28 cellular contexts compared by ENCODE assay signal in the genomic region with DNA sequence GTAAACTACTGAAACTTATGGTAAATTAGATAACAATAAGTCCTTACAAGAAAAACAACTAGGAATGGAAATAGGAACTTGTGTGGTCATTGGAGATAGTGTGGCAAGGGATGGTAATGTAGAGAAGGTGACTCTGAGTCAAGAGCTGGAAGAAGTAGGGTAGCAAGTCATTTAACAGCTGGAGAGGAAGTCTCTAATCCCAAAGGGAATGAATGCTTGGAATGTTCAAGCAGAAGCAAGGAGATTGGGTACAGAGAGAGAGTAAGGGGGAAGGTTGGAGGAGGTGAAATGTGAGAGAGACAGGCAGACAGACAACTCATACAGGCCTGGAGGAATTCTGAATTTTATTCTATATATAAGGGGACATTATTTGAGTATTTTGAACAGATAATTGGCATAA.
"Had no signal": no experiment of that assay in that cellular context is flagged by ENCODE, and none has a peak within 500 bp of the region (broad histone marks: within the 10 kb centered on the region; RNA-seq: fewer than 3 reads in every experiment).

No MANE protein-coding gene starts in this region.

- H3K9me3 Mint-ChIP-seq: activated B cell treated with CpG ODN at 0.5 μM for 24 hours; activated CD8-positive, alpha-beta T cell treated with anti-CD3 and anti-CD28 coated beads for 36 hours; activated naive CD4-positive, alpha-beta T cell treated with anti-CD3 and anti-CD28 coated beads, Interleukin-2, amount 50 U/mL, for 24 hours; activated naive CD8-positive, alpha-beta T cell treated with anti-CD3 and anti-CD28 coated beads, Interleukin-2, amount 50 U/mL, for 24 hours; activated T-cell treated with anti-CD3 and anti-CD28 coated beads, Interleukin-2, amount 50 U/mL, for 4 hours; activated T-helper 2 cell treated with anti-CD3 and anti-CD28 coated beads, Interferon-gamma antibody, Interleukin-2, Interleukin-4, amounts not matched to agents 10 μg/mL and 5 μg/mL and 100 μg/mL, durations not matched to agents 14 hours and 24 hours and 36 hours; endodermal cell; nephron had no signal

- H3K27ac ChIP-seq: breast epithelium, esophagus muscularis mucosa, heart right ventricle, left ventricle myocardium inferior, ovary, right lobe of liver, suprapubic skin, tibial artery, upper lobe of right lung had no signal

- DNase-seq: activated B cell treated with CpG ODN at 0.5 μM for 24 hours; activated CD4-positive, alpha-beta T cell treated with anti-CD3 and anti-CD28 coated beads, Interleukin-2, amount 50 U/mL, for 1 hour; activated CD8-positive, alpha-beta T cell treated with anti-CD3 and anti-CD28 coated beads for 36 hours; activated naive CD8-positive, alpha-beta T cell treated with anti-CD3 and anti-CD28 coated beads, Interleukin-2, amount 50 U/mL, for 24 hours; activated T-cell treated with anti-CD3 and anti-CD28 coated beads, Interleukin-2, amount 50 U/mL, for 4 hours; central memory CD4-positive, alpha-beta T cell; endodermal cell; foreskin melanocyte; heart right ventricle; left ventricle myocardium inferior; mucosa of descending colon; ovary; right lobe of liver; stimulated activated CD4-positive, alpha-beta T cell treated with anti-CD3 and anti-CD28 coated beads, Interleukin-15, amount 100 ng/mL, for 24 hours; stimulated activated CD4-positive, alpha-beta T cell treated with anti-CD3 and anti-CD28 coated beads, Interleukin-2, amount 100 ng/mL, for 24 hours; stimulated activated naive CD4-positive, alpha-beta T cell; T-helper 17 cell; T1000; tibial artery; upper lobe of right lung had no signal

- H3K4me3 ChIP-seq: breast epithelium, esophagus muscularis mucosa, heart right ventricle, left ventricle myocardium inferior, lung, mucosa of descending colon, ovary, right lobe of liver, suprapubic skin, tibial artery, upper lobe of right lung had no signal

- H3K36me3 ChIP-seq: breast epithelium, esophagus muscularis mucosa, heart right ventricle, left ventricle myocardium inferior, ovary, right lobe of liver, suprapubic skin, tibial artery, upper lobe of right lung had no signal

- H3K36me3 Mint-ChIP-seq: activated naive CD4-positive, alpha-beta T cell treated with anti-CD3 and anti-CD28 coated beads, Interleukin-2, amount 50 U/mL, for 24 hours had no signal

- H3K27ac Mint-ChIP-seq: activated B cell treated with CpG ODN at 0.5 μM for 24 hours; activated CD8-positive, alpha-beta T cell treated with anti-CD3 and anti-CD28 coated beads for 36 hours; activated naive CD4-positive, alpha-beta T cell treated with anti-CD3 and anti-CD28 coated beads, Interleukin-2, amount 50 U/mL, for 24 hours; activated naive CD8-positive, alpha-beta T cell treated with anti-CD3 and anti-CD28 coated beads, Interleukin-2, amount 50 U/mL, for 24 hours; activated T-helper 2 cell treated with anti-CD3 and anti-CD28 coated beads, Interferon-gamma antibody, Interleukin-2, Interleukin-4, amounts not matched to agents 10 μg/mL and 5 μg/mL and 100 μg/mL, durations not matched to agents 14 hours and 24 hours and 36 hours; endodermal cell; nephron; progenitor cell of endocrine pancreas; T-helper 17 cell had no signal

- H3K27me3 ChIP-seq: breast epithelium, esophagus muscularis mucosa, heart right ventricle, ovary, right lobe of liver, suprapubic skin, tibial artery, upper lobe of right lung had no signal

- H3K4me1 Mint-ChIP-seq: activated B cell treated with CpG ODN at 0.5 μM for 24 hours; activated naive CD4-positive, alpha-beta T cell treated with anti-CD3 and anti-CD28 coated beads, Interleukin-2, amount 50 U/mL, for 24 hours; nephron; T-helper 17 cell had no signal

- H3K9me3 ChIP-seq: breast epithelium, esophagus muscularis mucosa, heart right ventricle, left ventricle myocardium inferior, mucosa of descending colon, ovary, right lobe of liver, suprapubic skin, tibial artery, upper lobe of right lung had no signal

- ATAC-seq: activated CD8-positive, alpha-beta T cell treated with anti-CD3 and anti-CD28 coated beads for 36 hours; activated naive CD8-positive, alpha-beta T cell treated with anti-CD3 and anti-CD28 coated beads, Interleukin-2, amount 50 U/mL, for 24 hours; activated T-cell treated with anti-CD3 and anti-CD28 coated beads, Interleukin-2, amount 50 U/mL, for 4 hours; heart right ventricle; mucosa of descending colon; right lobe of liver; T-helper 17 cell; upper lobe of right lung had no signal

- H3K4me3 Mint-ChIP-seq: activated B cell treated with CpG ODN at 0.5 μM for 24 hours; activated CD8-positive, alpha-beta T cell treated with anti-CD3 and anti-CD28 coated beads for 36 hours; activated naive CD4-positive, alpha-beta T cell treated with anti-CD3 and anti-CD28 coated beads, Interleukin-2, amount 50 U/mL, for 24 hours; activated naive CD8-positive, alpha-beta T cell treated with anti-CD3 and anti-CD28 coated beads, Interleukin-2, amount 50 U/mL, for 24 hours; activated T-cell treated with anti-CD3 and anti-CD28 coated beads, Interleukin-2, amount 50 U/mL, for 4 hours; endodermal cell; nephron; T-helper 17 cell had no signal

- H3K27me3 Mint-ChIP-seq: activated B cell treated with CpG ODN at 0.5 μM for 24 hours, progenitor cell of endocrine pancreas had no signal

- H3K4me1 ChIP-seq: breast epithelium, esophagus muscularis mucosa, heart right ventricle, left ventricle myocardium inferior, right lobe of liver, suprapubic skin, tibial artery, upper lobe of right lung had no signal
